ENCODE assay signal across 2 cellular contexts in genomic region chr1:121213491-121213890, GRCh38. TPM values are rescaled to one million over a fixed set of nuclear protein-coding genes. Genes with fewer than 3 reads are reported as not detected.
"Had no signal": no experiment of that assay in that cellular context is flagged by ENCODE, and none has a peak within 500 bp of the region (broad histone marks: within the 10 kb centered on the region; RNA-seq: fewer than 3 reads in every experiment).

No MANE protein-coding gene starts in this region.

RNA-seq across cellular contexts. Expression of gene FAM72B, which starts 29.4 kb away (rescaled TPM):
- total RNA-seq: ascending aorta, Right ventricle myocardium superior had no signal
